7 cellular contexts compared by ENCODE assay signal in the genomic region with DNA sequence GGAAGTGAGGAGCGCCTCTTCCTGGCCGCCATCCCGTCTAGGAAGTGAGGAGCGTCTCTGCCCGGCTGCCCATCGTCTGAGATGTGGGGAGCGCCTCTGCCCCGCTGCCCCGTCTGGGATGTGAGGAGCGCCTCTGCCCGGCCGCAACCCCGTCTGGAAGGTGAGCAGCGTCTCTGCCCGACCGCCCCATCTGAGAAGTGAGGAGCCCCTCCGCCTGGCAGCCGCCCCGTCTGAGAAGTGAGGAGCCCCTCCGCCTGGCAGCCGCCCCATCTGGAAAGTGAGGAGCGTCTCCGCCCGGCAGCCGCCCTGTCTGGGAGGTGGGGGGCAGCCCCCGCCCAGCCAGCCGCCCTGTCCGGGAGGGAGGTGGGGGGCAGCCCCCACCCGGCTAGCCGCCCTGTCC. TPM values are rescaled to one million over a fixed set of nuclear protein-coding genes. Genes with fewer than 3 reads are reported as not detected.
"Had no signal": no experiment of that assay in that cellular context is flagged by ENCODE, and none has a peak within 500 bp of the region (broad histone marks: within the 10 kb centered on the region; RNA-seq: fewer than 3 reads in every experiment).

No MANE protein-coding gene starts in this region.

RNA-seq across cellular contexts. Expression of a gene that starts 14.4 kb away (rescaled TPM):
- total RNA-seq: GM23338, H1, H4, H7, H9, HFFc6 had no signal
- polyA plus RNA-seq: GM23248, GM23338, H1 had no signal

RNA-seq across cellular contexts. Expression of a gene that starts 27.0 kb away (rescaled TPM):
- total RNA-seq: GM23248, GM23338, H1, H7, H9, HFFc6 had no signal
- polyA plus RNA-seq: GM23248, GM23338, H1 had no signal
